1 cellular context compared by ENCODE assay signal in genomic region chr7:69749994-69750393, GRCh38.
TF ChIP-seq lines count a peak whose summit lies in the region.

No MANE protein-coding gene starts in this region.

TF ChIP-seq in GM23338, 12 proteins besides CTCF, POLR2A, EP300 and RAD21 (continued from another document):
- TF ChIP-seq ZNF462 (CRISPR knock-in tag; IDR thresholded peaks at IDR 0.05) (no peak), ZNF114 (CRISPR knock-in tag; IDR thresholded peaks at IDR 0.05) (no peak), STAT1 (IDR thresholded peaks at IDR 0.05; ENCODE audit: unreplicated experiment) (no peak), NANOG (IDR thresholded peaks at IDR 0.05; ENCODE audit: borderline replicate concordance) (no peak), CREB1 (CRISPR knock-in tag; IDR thresholded peaks at IDR 0.05; ENCODE audit: low read depth) (no peak), ETS1 (IDR thresholded peaks at IDR 0.05) (no peak), REST (IDR thresholded peaks at IDR 0.05; ENCODE audit: unreplicated experiment) (no peak), JUNB (IDR thresholded peaks at IDR 0.05; ENCODE audit: unreplicated experiment) (no peak), ZNF331 (CRISPR knock-in tag; IDR thresholded peaks at IDR 0.05; ENCODE audit: low read depth) (no peak), EZH2phosphoT487 (IDR thresholded peaks at IDR 0.05; ENCODE audit: unreplicated experiment) (no peak), POLR2AphosphoS5 (IDR thresholded peaks at IDR 0.05; ENCODE audit: low read depth) (no peak)
